Comparison of ENCODE assay signal across 37 cellular contexts in genomic region chr6:42168650-42169049, GRCh38. TPM values are rescaled to one million over a fixed set of nuclear protein-coding genes. Genes with fewer than 3 reads are reported as not detected.
DNase-seq lines count a peak whose midpoint lies in the region; ATAC-seq, FAIRE-seq and TF ChIP-seq lines count a peak whose summit lies in the region.
"Had no signal": no experiment of that assay in that cellular context is flagged by ENCODE, and none has a peak within 500 bp of the region (broad histone marks: within the 10 kb centered on the region; RNA-seq: fewer than 3 reads in every experiment).

No MANE protein-coding gene starts in this region.

- no peaks in the 10 kb centered on the region for H3K9me2 ChIP-seq in HCT116 (ENCODE audit: insufficient read depth)

- CTCF ChIA-PET in HCT116 (lab: Charles Lee) (interaction anchor here (1.3 kb wide), 1 partner anchor 401 kb away, joined by 3 read pairs; no protein-coding TSS in a partner anchor), K562 (lab: Yijun Ruan, JAX; ENCODE audit: low intra/inter-chr PET ratio) (interaction anchor here (1.2 to 4.9 kb wide), 4 partner anchors 46 to 92 kb away, joined by 5 to 77 read pairs (median 42); no protein-coding TSS in a partner anchor)

- RAD21 ChIA-PET in HCT116 (lab: Charles Lee; ENCODE audit: low non-redundant PET in 1 of 2, low total read pairs in 2 of 2, uncharacterized antibody in 2 of 2, unreplicated experiment in 2 of 2) = interaction anchor here in 1 of 2 experiments (1.0 kb wide), 1 partner anchor 46 kb away, joined by 4 read pairs; no protein-coding TSS in a partner anchor

- H3K4me2 ChIP-seq in HCT116 (ENCODE audit: low read length) (no peak overlapping the region), K562 (ENCODE audit: insufficient read depth, low read length) (no peak overlapping the region)
- H3K4me2 ChIP-seq: KMS-11 had no signal

- H3K27me3 ChIP-seq in HCT116 (ENCODE audit: insufficient read depth, low read length) (no peaks in the 10 kb centered on the region), K562 (ENCODE audit: control insufficient read depth in 2 of 2, insufficient read depth in 2 of 2, low read length in 2 of 2) (peaks cover 3 to 9% of the 10 kb centered on the region in 2 experiments; a peak in 2 of 5 replicates)
- H3K27me3 ChIP-seq: SJSA1, stomach, vagina had no signal

- in situ Hi-C loops in K562 (cut with MboI) = no loop called here

- TF ChIP-seq CTCF in AG09309 (IDR thresholded peaks at IDR 0.05; ENCODE audit: control insufficient read depth, insufficient read depth, low read depth, low read length, missing control alignments) (peak; percentile 33), HCT116 (IDR thresholded peaks at IDR 0.05 in 2 of 3, conservative IDR thresholded peaks at IDR 0.05 in 1 of 3; ENCODE audit: borderline replicate concordance in 1 of 3, insufficient read depth in 1 of 3, low read depth in 2 of 3, low read length in 2 of 3) (no peak), K562 (IDR thresholded peaks at IDR 0.05 in 2 of 3, conservative IDR thresholded peaks at IDR 0.05 in 1 of 3; ENCODE audit: insufficient read depth in 2 of 3, low read depth in 1 of 3, low read length in 3 of 3) (peak; percentile 9 to 50 (median 40); a peak in 4 of 6 replicates), fibroblast of the aortic adventitia (IDR thresholded peaks at IDR 0.05; ENCODE audit: insufficient read depth, low read length) (peak; percentile 8)

- H3K9me3 ChIP-seq in HCT116 (ENCODE audit: control insufficient read depth in 1 of 2, insufficient read depth in 1 of 2, low read depth in 1 of 2, low read length in 2 of 2) (no peaks in the 10 kb centered on the region), K562 (replicated peaks; ENCODE audit: control insufficient read depth, insufficient read depth, low read depth, low read length) (no peaks in the 10 kb centered on the region; the same call in 1 of the 2 replicates)
- H3K9me3 ChIP-seq: gastroesophageal sphincter, lower lobe of right lung, SJSA1, stomach, vagina had no signal

- no peak overlapping the region for H3K9ac ChIP-seq in HCT116 (ENCODE audit: low read length)
- no peak overlapping the region for H3K9ac ChIP-seq in K562 (ENCODE audit: insufficient read depth in 1 of 2, low read depth in 2 of 2, low read length in 2 of 2)
- H3K9ac ChIP-seq: KMS-11 had no signal

- TF ChIP-seq RAD21 in HCT116 (IDR thresholded peaks at IDR 0.05; ENCODE audit: low read depth) (peak; percentile 58), K562 (CRISPR knock-in tag; conservative IDR thresholded peaks at IDR 0.05 in 1 of 2, IDR thresholded peaks at IDR 0.05 in 1 of 2) (peak in 1 of 2 experiments; percentile 71; a peak in 3 of 4 replicates)

- DNase-seq in AG09309 (ENCODE audit: low read depth) (no peak), HCT116 (ENCODE audit: low read depth, low spot score) (no peak), K562 (ENCODE audit: extremely low read depth in 1 of 4, low spot score in 3 of 4) (no peak), fibroblast of the aortic adventitia (ENCODE audit: low read depth) (no peak), NCI-H1417 (lab: John Stamatoyannopoulos, UW) (no peak), NCI-H128 (lab: John Stamatoyannopoulos, UW; ENCODE audit: unreplicated experiment) (no peak), HPDE6-E6E7 (ENCODE audit: extremely low spot score) (no peak)
- DNase-seq: activated CD8-positive, alpha-beta memory T cell treated with anti-CD3 and anti-CD28 coated beads, Interleukin-2, amount 10 ng/mL, durations not matched to agents 7 days and 5 days; activated gamma-delta T cell; activated naive CD8-positive, alpha-beta T cell treated with anti-CD3 and anti-CD28 coated beads for 36 hours; activated T-cell treated with anti-CD3 and anti-CD28 coated beads, Interleukin-2, amount 50 U/mL, for 4 hours; anterior cingulate cortex; cortex of kidney; DMS79; effector memory CD8-positive, alpha-beta T cell; erythroblast; GF-D8; lower lobe of right lung; midbrain; naive thymus-derived CD8-positive, alpha-beta T cell; NCI-H1436 treated with DMSO at 0.1 percent for 48 hours; NCI-H345; NCI-H82; nucleus accumbens; RPMI8226; stimulated activated CD4-positive, alpha-beta T cell treated with anti-CD3 and anti-CD28 coated beads, Interleukin-12 subunit alpha, Interleukin-12 subunit beta, amount 100 ng/mL, for 4 hours; stimulated activated CD4-positive, alpha-beta T cell treated with anti-CD3 and anti-CD28 coated beads, Interleukin-2, amount 100 ng/mL, for 48 hours; stomach had no signal

- TF ChIP-seq POLR2A in HCT116 (IDR thresholded peaks at IDR 0.05; ENCODE audit: borderline replicate concordance, extremely low read depth, insufficient read depth, insufficient read length) (no peak), K562 (conservative IDR thresholded peaks at IDR 0.05) (no peak)

- WGBS in K562 (ENCODE audit: insufficient coverage, low coverage, missing lambda C conversion rate) = 47% methylated on average over 6 of the region's 6 CpGs

- H3K79me2 ChIP-seq in HCT116 (ENCODE audit: insufficient read depth, low read length) (no peaks in the 10 kb centered on the region), K562 (ENCODE audit: control insufficient read depth, insufficient read depth, low read length) (no peaks in the 10 kb centered on the region)

- H3K9me1 ChIP-seq in K562 (ENCODE audit: control insufficient read depth, insufficient read depth, low read length) = no peaks in the 10 kb centered on the region

- intact Hi-C loops in HCT116 (cut with micrococcal nuclease) (loop anchor here (10.0 kb wide), 1 partner anchor 384 kb away; the partner anchor contains the start of genes PRICKLE4 and TOMM6), K562 (cut with micrococcal nuclease) (no loop called here)

- POLR2A ChIA-PET in HCT116 (lab: Charles Lee) (no interaction called here), K562 (lab: Yijun Ruan, JAX) (interaction anchor here (0.6 to 2.0 kb wide), 4 partner anchors 26 to 273 kb away, joined by 3 to 5 read pairs (median 4); partner anchors contain the start of gene GUCA1B)

- H3K4me1 ChIP-seq in HCT116 (ENCODE audit: control insufficient read depth in 1 of 2, insufficient read depth in 2 of 2, low read length in 2 of 2) = peaks cover 3 to 13% of the 10 kb centered on the region in 2 experiments; a peak in 3 of 4 replicates
- H3K4me1 ChIP-seq in K562 (replicated peaks in 1 of 2; ENCODE audit: control insufficient read depth in 2 of 2, insufficient read depth in 2 of 2, low read length in 2 of 2) = peaks cover 6 to 8% of the 10 kb centered on the region in 2 experiments; a peak in 1 of 5 replicates
- H3K4me1 ChIP-seq: gastroesophageal sphincter, lower lobe of right lung, vagina had no signal

- H3K36me3 ChIP-seq in HCT116 (ENCODE audit: control insufficient read depth in 1 of 2, insufficient read depth in 2 of 2, low read length in 2 of 2) (no peaks in the 10 kb centered on the region), K562 (ENCODE audit: control insufficient read depth, insufficient read depth, low read length) (no peaks in the 10 kb centered on the region)
- H3K36me3 ChIP-seq: gastroesophageal sphincter, lower lobe of right lung, SJSA1, stomach, vagina had no signal

- no peak for TF ChIP-seq EP300 in K562 (IDR thresholded peaks at IDR 0.05; ENCODE audit: low read length)

- H3K4me3 ChIP-seq in AG09309 (ENCODE audit: control insufficient read depth, low read depth, low read length) = no peak overlapping the region
- no peak overlapping the region for H3K4me3 ChIP-seq in HCT116 (replicated peaks in 1 of 2; ENCODE audit: low read depth in 1 of 2, low read length in 2 of 2)
- H3K4me3 ChIP-seq in K562 = no peak overlapping the region
- H3K4me3 ChIP-seq in fibroblast of the aortic adventitia (ENCODE audit: low read depth, low read length) = no peak overlapping the region
- H3K4me3 ChIP-seq: gastroesophageal sphincter, lower lobe of right lung, SJSA1, stomach, vagina had no signal

- no peak overlapping the region for H3K27ac ChIP-seq in HCT116 (ENCODE audit: low read depth, low read length)
- no peak overlapping the region for H3K27ac ChIP-seq in K562 (ENCODE audit: extremely low read depth, low read depth, low read length)
- H3K27ac ChIP-seq: gastroesophageal sphincter, KMS-11, lower lobe of right lung, SJSA1, stomach, vagina had no signal

- no peak for FAIRE-seq in K562 (lab: Jason Lieb, UNC)

- BruUV-seq in HCT116 (replicated peaks; lab: Mats Ljungman, UMichigan) = no TSS peak
- BruUV-seq in K562 (replicated peaks; lab: Mats Ljungman, UMichigan) = no TSS peak

- H2AFZ ChIP-seq in HCT116 (ENCODE audit: low read depth, low read length, poor library complexity, severe bottlenecking) (no peak overlapping the region), K562 (ENCODE audit: low read depth, low read length) (peak overlapping the region; percentile 25)

- H4K20me1 ChIP-seq in HCT116 (ENCODE audit: insufficient read depth) (no peaks in the 10 kb centered on the region), K562 (replicated peaks; ENCODE audit: control insufficient read depth, insufficient read depth, low read length) (no peaks in the 10 kb centered on the region)

- ATAC-seq in HCT116 (no peak), K562 (no peak), GM19035 (IDR thresholded peaks at IDR 0.05; ENCODE audit: unreplicated experiment) (no peak)
- ATAC-seq: activated CD8-positive, alpha-beta memory T cell treated with anti-CD3 and anti-CD28 coated beads, Interleukin-2, amount 10 ng/mL, durations not matched to agents 7 days and 5 days; activated T-cell treated with anti-CD3 and anti-CD28 coated beads, Interleukin-2, amount 50 U/mL, for 4 hours; effector memory CD8-positive, alpha-beta T cell; gastroesophageal sphincter; lower lobe of right lung; naive thymus-derived CD8-positive, alpha-beta T cell; sciatic nerve had no signal

RNA-seq across cellular contexts. Expression of gene GUCA1A, which starts 4.5 kb away (rescaled TPM):
- not detected for total RNA-seq in HCT116 (2021; ENCODE audit: unreplicated experiment)
- polyA plus RNA-seq in HCT116 (2012) = not detected in 2 replicates
- not detected in 2 replicates for total RNA-seq in K562 (2011; cell fraction: chromatin; rRNA removed; ENCODE audit: low replicate concordance)
- not detected in 2 replicates for total RNA-seq in K562 (2011; cell fraction: nucleolus; rRNA removed)
- total RNA-seq in K562 (2011; cell fraction: nucleoplasm; rRNA removed) = not detected in 2 replicates
- total RNA-seq in K562 (2014; rRNA removed) = not detected in 2 replicates
- total RNA-seq in K562 (2014; rRNA removed; fragmentation: Illumina TruSeq; extraction: Trizol) = not detected in 2 replicates
- total RNA-seq in K562 (2015; rRNA removed; fragmentation: Illumina TruSeq; extraction: Trizol) = not detected in 2 replicates
- not detected in 2 replicates for total RNA-seq in K562 (2021)
- not detected in 2 replicates for polyA plus RNA-seq in K562 (2011; rRNA removed)
- not detected in 2 replicates for polyA plus RNA-seq in K562 (2011; cell fraction: cytosol; rRNA removed)
- not detected in 2 replicates for polyA plus RNA-seq in K562 (2011; cell fraction: nucleus; rRNA removed)
- polyA plus RNA-seq in K562 (2012) = not detected in 2 replicates
- not detected in 2 replicates for polyA plus RNA-seq in K562 (2014; fragmentation: Illumina TruSeq; extraction: Trizol)
- polyA plus RNA-seq in K562 (2014; fragmentation: Nextera tagmentation; extraction: Ambion mirVana) = not detected
- not detected in 2 replicates for polyA plus RNA-seq in K562 (2014; rRNA removed)
- not detected in 2 replicates for polyA minus RNA-seq in K562 (2011; rRNA and poly(A)+ RNA removed)
- not detected in 2 replicates for polyA minus RNA-seq in K562 (2011; cell fraction: cytosol; rRNA and poly(A)+ RNA removed)
- polyA minus RNA-seq in K562 (2011; cell fraction: nucleus; rRNA and poly(A)+ RNA removed) = not detected in 2 replicates
- total RNA-seq in fibroblast of the aortic adventitia (ENCODE audit: low replicate concordance) = not detected in 2 replicates
- total RNA-seq: activated CD8-positive, alpha-beta memory T cell treated with anti-CD3 and anti-CD28 coated beads, Interleukin-2, amount 10 ng/mL, durations not matched to agents 7 days and 5 days; activated T-cell treated with anti-CD3 and anti-CD28 coated beads, Interleukin-2, amount 50 U/mL, for 4 hours; cardiac septum; lower lobe of right lung; naive thymus-derived CD8-positive, alpha-beta T cell; sciatic nerve; SJSA1; stomach; T-helper 1 cell treated with Interleukin-12 subunit alpha and Interleukin-12 subunit beta and Interleukin-4 antibody, amounts not matched to agents 30 ng/mL and 1 ng/mL, for 36 hours; vagina had no signal
- polyA plus RNA-seq: CD14-positive monocyte; naive thymus-derived CD8-positive, alpha-beta T cell had no signal

RNA-seq across cellular contexts. Expression of gene GUCA1B, which starts 26.1 kb away (rescaled TPM):
- total RNA-seq in HCT116 (2021; ENCODE audit: unreplicated experiment) (4.6 TPM), K562 (2014; rRNA removed) (0.20 and 0.23 TPM in 2 replicates), K562 (2014; rRNA removed; fragmentation: Illumina TruSeq; extraction: Trizol) (0.69 and 0.77 TPM in 2 replicates), K562 (2015; rRNA removed; fragmentation: Illumina TruSeq; extraction: Trizol) (0.34 and 0.51 TPM in 2 replicates), K562 (2021) (0.92 and 0.95 TPM in 2 replicates), fibroblast of the aortic adventitia (ENCODE audit: low replicate concordance) (not detected in 2 replicates)
- polyA plus RNA-seq in HCT116 (2012) = 2.5 and 3.4 TPM in 2 replicates
- total RNA-seq in K562 (2011; cell fraction: chromatin; rRNA removed; ENCODE audit: low replicate concordance) = 3.9 and 6.5 TPM in 2 replicates
- total RNA-seq in K562 (2011; cell fraction: nucleolus; rRNA removed) = 3.2 and 3.3 TPM in 2 replicates
- total RNA-seq in K562 (2011; cell fraction: nucleoplasm; rRNA removed) = 5.9 and 7.7 TPM in 2 replicates
- polyA plus RNA-seq in K562 (2011; rRNA removed) (0.54 and 1.7 TPM in 2 replicates), K562 (2014; fragmentation: Illumina TruSeq; extraction: Trizol) (0.43 and 0.48 TPM in 2 replicates), K562 (2014; fragmentation: Nextera tagmentation; extraction: Ambion mirVana) (not detected), K562 (2014; rRNA removed) (0.21 TPM in 1 of 2 replicates, not detected in the other)
- 0.19 and 1.4 TPM in 2 replicates for polyA plus RNA-seq in K562 (2011; cell fraction: cytosol; rRNA removed)
- 2.5 and 3.8 TPM in 2 replicates for polyA plus RNA-seq in K562 (2011; cell fraction: nucleus; rRNA removed)
- 0.40 and 1.4 TPM in 2 replicates for polyA plus RNA-seq in K562 (2012)
- polyA minus RNA-seq in K562 (2011; rRNA and poly(A)+ RNA removed) = 0.60 and 1.3 TPM in 2 replicates
- not detected in 2 replicates for polyA minus RNA-seq in K562 (2011; cell fraction: cytosol; rRNA and poly(A)+ RNA removed)
- polyA minus RNA-seq in K562 (2011; cell fraction: nucleus; rRNA and poly(A)+ RNA removed) = 0.54 and 1.7 TPM in 2 replicates
- total RNA-seq: SJSA1, vagina had no signal
- polyA plus RNA-seq: naive thymus-derived CD8-positive, alpha-beta T cell had no signal

RNA-seq across cellular contexts. Expression of gene C6orf132, which starts 26.2 kb away (rescaled TPM):
- 18.9 TPM for total RNA-seq in HCT116 (2021; ENCODE audit: unreplicated experiment)
- polyA plus RNA-seq in HCT116 (2012) = 14.6 and 15.1 TPM in 2 replicates
- total RNA-seq in K562 (2011; cell fraction: chromatin; rRNA removed; ENCODE audit: low replicate concordance) = 1.0 and 1.2 TPM in 2 replicates
- 0.53 and 1.0 TPM in 2 replicates for total RNA-seq in K562 (2011; cell fraction: nucleolus; rRNA removed)
- total RNA-seq in K562 (2011; cell fraction: nucleoplasm; rRNA removed) = 1.0 and 2.0 TPM in 2 replicates
- total RNA-seq in K562 (2014; rRNA removed) = 0.14 and 0.20 TPM in 2 replicates
- total RNA-seq in K562 (2014; rRNA removed; fragmentation: Illumina TruSeq; extraction: Trizol) = 0.16 and 0.18 TPM in 2 replicates
- total RNA-seq in K562 (2015; rRNA removed; fragmentation: Illumina TruSeq; extraction: Trizol) = 0.08 and 0.11 TPM in 2 replicates
- 0.22 and 0.35 TPM in 2 replicates for total RNA-seq in K562 (2021)
- 0.20 and 0.21 TPM in 2 replicates for polyA plus RNA-seq in K562 (2011; rRNA removed)
- polyA plus RNA-seq in K562 (2011; cell fraction: cytosol; rRNA removed) = 0.16 and 0.25 TPM in 2 replicates
- 0.20 and 0.33 TPM in 2 replicates for polyA plus RNA-seq in K562 (2011; cell fraction: nucleus; rRNA removed)
- 0.21 and 0.35 TPM in 2 replicates for polyA plus RNA-seq in K562 (2012)
- polyA plus RNA-seq in K562 (2014; fragmentation: Illumina TruSeq; extraction: Trizol) = 0.10 TPM in 2 replicates
- under 1 TPM; 0.06 to 0.08 TPM for polyA plus RNA-seq in K562 (2014; fragmentation: Nextera tagmentation; extraction: Ambion mirVana)
- 0.16 and 0.26 TPM in 2 replicates for polyA plus RNA-seq in K562 (2014; rRNA removed)
- 0.51 and 0.67 TPM in 2 replicates for polyA minus RNA-seq in K562 (2011; rRNA and poly(A)+ RNA removed)
- 0.19 TPM in 1 of 2 replicates, not detected in the other for polyA minus RNA-seq in K562 (2011; cell fraction: cytosol; rRNA and poly(A)+ RNA removed)
- 0.40 and 0.44 TPM in 2 replicates for polyA minus RNA-seq in K562 (2011; cell fraction: nucleus; rRNA and poly(A)+ RNA removed)
- 0.63 and 1.4 TPM in 2 replicates for total RNA-seq in fibroblast of the aortic adventitia (ENCODE audit: low replicate concordance)
- total RNA-seq: SJSA1 had no signal
- polyA plus RNA-seq: CD14-positive monocyte had no signal

RNA-seq across cellular contexts. Expression of gene MRPS10, which starts 49.0 kb away (rescaled TPM):
- total RNA-seq in HCT116 (2021; ENCODE audit: unreplicated experiment) (62.1 TPM), K562 (2014; rRNA removed) (48.6 and 50.3 TPM in 2 replicates), K562 (2014; rRNA removed; fragmentation: Illumina TruSeq; extraction: Trizol) (93.7 and 106 TPM in 2 replicates), K562 (2015; rRNA removed; fragmentation: Illumina TruSeq; extraction: Trizol) (72.7 and 78.8 TPM in 2 replicates), K562 (2021) (51.1 and 53.7 TPM in 2 replicates), fibroblast of the aortic adventitia (ENCODE audit: low replicate concordance) (15.7 and 63.4 TPM in 2 replicates)
- polyA plus RNA-seq in HCT116 (2012) = 24.8 and 34.6 TPM in 2 replicates
- total RNA-seq in K562 (2011; cell fraction: chromatin; rRNA removed; ENCODE audit: low replicate concordance) = 25.3 and 53.6 TPM in 2 replicates
- 17.6 and 18.5 TPM in 2 replicates for total RNA-seq in K562 (2011; cell fraction: nucleolus; rRNA removed)
- total RNA-seq in K562 (2011; cell fraction: nucleoplasm; rRNA removed) = 37.0 and 65.0 TPM in 2 replicates
- polyA plus RNA-seq in K562 (2011; rRNA removed) (57.0 and 102 TPM in 2 replicates), K562 (2014; fragmentation: Illumina TruSeq; extraction: Trizol) (94.8 and 99.9 TPM in 2 replicates), K562 (2014; fragmentation: Nextera tagmentation; extraction: Ambion mirVana) (100 to 1,000 TPM; 126 to 166 TPM), K562 (2014; rRNA removed) (65.9 and 86.5 TPM in 2 replicates)
- polyA plus RNA-seq in K562 (2011; cell fraction: cytosol; rRNA removed) = 26.0 and 42.1 TPM in 2 replicates
- polyA plus RNA-seq in K562 (2011; cell fraction: nucleus; rRNA removed) = 11.1 and 15.9 TPM in 2 replicates
- polyA plus RNA-seq in K562 (2012) = 55.9 and 63.4 TPM in 2 replicates
- polyA minus RNA-seq in K562 (2011; rRNA and poly(A)+ RNA removed) = 48.2 and 55.1 TPM in 2 replicates
- 13.4 and 24.6 TPM in 2 replicates for polyA minus RNA-seq in K562 (2011; cell fraction: cytosol; rRNA and poly(A)+ RNA removed)
- polyA minus RNA-seq in K562 (2011; cell fraction: nucleus; rRNA and poly(A)+ RNA removed) = 8.6 and 17.8 TPM in 2 replicates

Comparison
In these comparisons a context has a peak if more than half of its experiments do, and no peak if none do; other contexts are left out.
1. CTCF ChIP-seq: peak in AG09309 (single experiment), K562 (3 of 3) and fibroblast of the aortic adventitia (single experiment); none in HCT116 (0 of 3).